In genomic region chr12:107929436-107929835, GRCh38 we compare ENCODE assay signal across 1 cellular context.
TF ChIP-seq lines count a peak whose summit lies in the region.

No MANE protein-coding gene starts in this region.

TF ChIP-seq in HEK293, 187 proteins besides CTCF, POLR2A, EP300 and RAD21 (continued from another document):
- TF ChIP-seq ZNF645 (tag by site-specific recombination; IDR thresholded peaks at IDR 0.05) (no peak), ZNF394 (tag by site-specific recombination; IDR thresholded peaks at IDR 0.05; ENCODE audit: borderline replicate concordance) (no peak), ZNF174 (tag by site-specific recombination; IDR thresholded peaks at IDR 0.05) (no peak), ZNF211 (tag by site-specific recombination; IDR thresholded peaks at IDR 0.05; ENCODE audit: low read depth) (no peak), ZNF521 (tag by site-specific recombination; IDR thresholded peaks at IDR 0.05) (no peak), ZNF558 (tag by site-specific recombination; IDR thresholded peaks at IDR 0.05) (no peak), ZFP69B (tag by site-specific recombination; IDR thresholded peaks at IDR 0.05) (no peak), ZNF792 (tag by site-specific recombination; IDR thresholded peaks at IDR 0.05) (no peak), ZNF155 (tag by site-specific recombination; IDR thresholded peaks at IDR 0.05) (no peak), HIC1 (tag by site-specific recombination; IDR thresholded peaks at IDR 0.05) (no peak)
